15 cellular contexts compared by ENCODE assay signal in genomic region chr11:78277314-78277994, GRCh38.
DNase-seq lines count a peak whose midpoint lies in the region; ATAC-seq and TF ChIP-seq lines count a peak whose summit lies in the region.
"Had no signal": no experiment of that assay in that cellular context is flagged by ENCODE, and none has a peak within 500 bp of the region (broad histone marks: within the 10 kb centered on the region; RNA-seq: fewer than 3 reads in every experiment).

No MANE protein-coding gene starts in this region.

- peaks cover 2% of the 10 kb centered on the region for H3K4me1 Mint-ChIP-seq in activated CD8-positive, alpha-beta memory T cell treated with anti-CD3 and anti-CD28 coated beads, Interleukin-2, amount 10 ng/mL, durations not matched to agents 7 days and 5 days
- H3K4me1 Mint-ChIP-seq: memory B cell had no signal

- H3K27ac Mint-ChIP-seq in activated CD8-positive, alpha-beta memory T cell treated with anti-CD3 and anti-CD28 coated beads, Interleukin-2, amount 10 ng/mL, durations not matched to agents 7 days and 5 days, result no peak overlapping the region
- H3K27ac Mint-ChIP-seq: CD8-positive, alpha-beta T cell; memory B cell; T-cell had no signal

- peaks cover 4% of the 10 kb centered on the region for H3K9me3 Mint-ChIP-seq in activated CD8-positive, alpha-beta memory T cell treated with anti-CD3 and anti-CD28 coated beads, Interleukin-2, amount 10 ng/mL, durations not matched to agents 7 days and 5 days (ENCODE audit: low read depth)

- H3K36me3 Mint-ChIP-seq in activated CD8-positive, alpha-beta memory T cell treated with anti-CD3 and anti-CD28 coated beads, Interleukin-2, amount 10 ng/mL, durations not matched to agents 7 days and 5 days, result peaks cover 25% of the 10 kb centered on the region

- no peak overlapping the region for H3K4me3 Mint-ChIP-seq in activated CD8-positive, alpha-beta memory T cell treated with anti-CD3 and anti-CD28 coated beads, Interleukin-2, amount 10 ng/mL, durations not matched to agents 7 days and 5 days
- H3K4me3 Mint-ChIP-seq: CD8-positive, alpha-beta T cell; memory B cell; T-cell had no signal

- CTCF ChIA-PET in activated CD8-positive, alpha-beta memory T cell treated with anti-CD3 and anti-CD28 coated beads, Interleukin-2, amount 10 ng/mL, durations not matched to agents 7 days and 5 days (lab: Charles Lee), result no interaction called here

- ATAC-seq in HG03097 (IDR thresholded peaks at IDR 0.05; ENCODE audit: low FRiP score, unreplicated experiment), result no peak
- ATAC-seq in activated CD8-positive, alpha-beta memory T cell treated with anti-CD3 and anti-CD28 coated beads, Interleukin-2, amount 10 ng/mL, durations not matched to agents 7 days and 5 days, result no peak
- ATAC-seq: CD8-positive, alpha-beta T cell; T-cell had no signal

- TF ChIP-seq CTCF in HL-60 (IDR thresholded peaks at IDR 0.05; ENCODE audit: insufficient read depth, low read length), result no peak
- TF ChIP-seq CTCF in liver (IDR thresholded peaks at IDR 0.05; ENCODE audit: low read depth, low read length, missing input control), result no peak

- H3K4me1 ChIP-seq in liver (ENCODE audit: control insufficient read depth in 4 of 4, insufficient read depth in 4 of 4, low read length in 3 of 4), result peaks cover 0 to 18% (median 8%) of the 10 kb centered on the region in 4 donors
- H3K4me1 ChIP-seq: esophagus squamous epithelium had no signal

- H3K4me3 ChIP-seq in HL-60 (replicated peaks; ENCODE audit: insufficient read depth, low read length) (no peak overlapping the region), liver (ENCODE audit: low read depth in 1 of 3, low read length in 3 of 3) (no peak overlapping the region)
- H3K4me3 ChIP-seq: esophagus squamous epithelium had no signal

- H3K9ac ChIP-seq in liver (ENCODE audit: low read depth in 1 of 2, low read length in 2 of 2), result no peak overlapping the region

- H3K27ac ChIP-seq in HL-60 (replicated peaks) (no peak overlapping the region), liver (ENCODE audit: low read depth in 1 of 2, low read length in 2 of 2) (no peak overlapping the region), substantia nigra (ENCODE audit: low read depth, low read length, poor library complexity, severe bottlenecking) (peak overlapping the region; percentile 35)
- H3K27ac ChIP-seq: esophagus squamous epithelium had no signal

- no peaks in the 10 kb centered on the region for H3K36me3 ChIP-seq in liver (ENCODE audit: control insufficient read depth in 4 of 4, insufficient read depth in 3 of 4, low read depth in 1 of 4, low read length in 3 of 4)

- DNase-seq in HL-60 (ENCODE audit: low read depth in 1 of 2, low spot score in 1 of 2) (peak; percentile 3 to 28), NCI-H69 (lab: John Stamatoyannopoulos, UW) (peak; percentile 44), substantia nigra (lab: John Stamatoyannopoulos, UW) (peak in 2 of 49 donors; percentile 12 to 26), NCI-H774 (lab: John Stamatoyannopoulos, UW) (no peak)
- DNase-seq in activated CD8-positive, alpha-beta memory T cell treated with anti-CD3 and anti-CD28 coated beads, Interleukin-2, amount 10 ng/mL, durations not matched to agents 7 days and 5 days, result no peak
- DNase-seq: aorta; CD8-positive, alpha-beta T cell; esophagus squamous epithelium; MM.1S; posterior cingulate gyrus; stimulated activated CD4-positive, alpha-beta T cell treated with anti-CD3 and anti-CD28 coated beads, Interleukin-1b, Interleukin-23, amount 100 ng/mL, for 48 hours; T-cell had no signal

- peaks cover 0 to 2% (median 0%) of the 10 kb centered on the region in 4 donors for H3K9me3 ChIP-seq in liver (ENCODE audit: control insufficient read depth in 4 of 4, low read length in 3 of 4)

- TF ChIP-seq RAD21 in liver (IDR thresholded peaks at IDR 0.05), result no peak

- WGBS in liver, result 40% methylated on average over 7 of the region's 7 CpGs

- no peaks in the 10 kb centered on the region for H3K27me3 Mint-ChIP-seq in activated CD8-positive, alpha-beta memory T cell treated with anti-CD3 and anti-CD28 coated beads, Interleukin-2, amount 10 ng/mL, durations not matched to agents 7 days and 5 days
- H3K27me3 Mint-ChIP-seq: memory B cell, T-cell had no signal

- H3K27me3 ChIP-seq in HL-60 (ENCODE audit: insufficient read depth, poor library complexity, severe bottlenecking) (no peaks in the 10 kb centered on the region), liver (ENCODE audit: control insufficient read depth in 4 of 4, insufficient read depth in 4 of 4, low read length in 3 of 4) (no peaks in the 10 kb centered on the region)
- H3K27me3 ChIP-seq: esophagus squamous epithelium had no signal

TF ChIP-seq in liver, 16 proteins besides CTCF, POLR2A, EP300 and RAD21:
- TF ChIP-seq SP1 (IDR thresholded peaks at IDR 0.05) (peak; percentile 29), HNF4A (conservative IDR thresholded peaks at IDR 0.05) (peak; percentile 51 to 54), TAF1 (conservative IDR thresholded peaks at IDR 0.05) (no peak), EGR1 (IDR thresholded peaks at IDR 0.05; ENCODE audit: low read depth in 2 of 2) (no peak), FOXA1 (IDR thresholded peaks at IDR 0.05) (no peak), YY1 (IDR thresholded peaks at IDR 0.05) (no peak), HNF4G (IDR thresholded peaks at IDR 0.05) (no peak), NR2F2 (IDR thresholded peaks at IDR 0.05) (peak; percentile 79), FOXA2 (IDR thresholded peaks at IDR 0.05) (no peak), REST (IDR thresholded peaks at IDR 0.05) (no peak), JUND (IDR thresholded peaks at IDR 0.05) (no peak), MAX (IDR thresholded peaks at IDR 0.05) (no peak), GABPA (IDR thresholded peaks at IDR 0.05 in 1 of 2, conservative IDR thresholded peaks at IDR 0.05 in 1 of 2) (no peak), RXRA (IDR thresholded peaks at IDR 0.05) (peak; percentile 35 to 51)
- TF ChIP-seq, protein P1, sequence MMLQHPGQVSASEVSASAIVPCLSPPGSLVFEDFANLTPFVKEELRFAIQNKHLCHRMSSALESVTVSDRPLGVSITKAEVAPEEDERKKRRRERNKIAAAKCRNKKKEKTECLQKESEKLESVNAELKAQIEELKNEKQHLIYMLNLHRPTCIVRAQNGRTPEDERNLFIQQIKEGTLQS (IDR thresholded peaks at IDR 0.05), result no peak
- TF ChIP-seq, protein P2, sequence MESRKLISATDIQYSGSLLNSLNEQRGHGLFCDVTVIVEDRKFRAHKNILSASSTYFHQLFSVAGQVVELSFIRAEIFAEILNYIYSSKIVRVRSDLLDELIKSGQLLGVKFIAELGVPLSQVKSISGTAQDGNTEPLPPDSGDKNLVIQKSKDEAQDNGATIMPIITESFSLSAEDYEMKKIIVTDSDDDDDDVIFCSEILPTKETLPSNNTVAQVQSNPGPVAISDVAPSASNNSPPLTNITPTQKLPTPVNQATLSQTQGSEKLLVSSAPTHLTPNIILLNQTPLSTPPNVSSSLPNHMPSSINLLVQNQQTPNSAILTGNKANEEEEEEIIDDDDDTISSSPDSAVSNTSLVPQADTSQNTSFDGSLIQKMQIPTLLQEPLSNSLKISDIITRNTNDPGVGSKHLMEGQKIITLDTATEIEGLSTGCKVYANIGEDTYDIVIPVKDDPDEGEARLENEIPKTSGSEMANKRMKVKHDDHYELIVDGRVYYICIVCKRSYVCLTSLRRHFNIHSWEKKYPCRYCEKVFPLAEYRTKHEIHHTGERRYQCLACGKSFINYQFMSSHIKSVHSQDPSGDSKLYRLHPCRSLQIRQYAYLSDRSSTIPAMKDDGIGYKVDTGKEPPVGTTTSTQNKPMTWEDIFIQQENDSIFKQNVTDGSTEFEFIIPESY (IDR thresholded peaks at IDR 0.05), result no peak
TF ChIP-seq in liver: peak in this region for 4.

Comparison
In these comparisons a context has a peak if more than half of its experiments do, and no peak if none do; other contexts are left out.
1. DNase-seq: peak in HL-60 (2 of 2) and NCI-H69 (single experiment); none in activated CD8-positive, alpha-beta memory T cell treated with anti-CD3 and anti-CD28 coated beads, Interleukin-2, amount 10 ng/mL, durations not matched to agents 7 days and 5 days (single experiment) and NCI-H774 (single experiment).